In the genomic region with DNA sequence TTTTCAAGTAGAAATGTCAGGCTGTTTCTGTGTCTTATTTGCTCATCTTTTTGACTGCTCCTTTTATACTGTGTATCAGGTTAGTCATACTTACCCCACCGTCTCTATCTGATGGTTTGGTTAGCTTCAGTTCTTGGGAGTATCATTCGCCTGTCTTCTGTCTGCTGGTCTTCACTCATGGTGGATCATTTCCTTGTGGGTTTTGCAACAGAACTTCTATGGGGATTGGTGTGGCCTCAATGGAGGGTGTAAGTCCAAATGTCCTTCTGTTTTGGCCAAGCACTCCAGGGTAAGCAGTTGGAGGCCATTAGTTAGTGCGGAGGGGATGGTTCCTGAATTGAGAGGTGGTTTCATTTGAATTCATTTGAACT, we compare ENCODE assay signal across 25 cellular contexts. TPM values are rescaled to one million over a fixed set of nuclear protein-coding genes. Genes with fewer than 3 reads are reported as not detected.
A peak's percentile ranks its signal among the peaks of the same experiment; 100 is the strongest.
DNase-seq lines count a peak whose midpoint lies in the region; ATAC-seq and TF ChIP-seq lines count a peak whose summit lies in the region.
"Had no signal": no experiment of that assay in that cellular context is flagged by ENCODE, and none has a peak within 500 bp of the region (broad histone marks: within the 10 kb centered on the region; RNA-seq: fewer than 3 reads in every experiment).

No MANE protein-coding gene starts in this region.

- H3K27me3 Mint-ChIP-seq in activated naive CD4-positive, alpha-beta T cell treated with anti-CD3 and anti-CD28 coated beads for 36 hours (ENCODE audit: low read depth): no peaks in the 10 kb centered on the region
- H3K27me3 Mint-ChIP-seq in HFFc6 (ENCODE audit: insufficient read depth): no peaks in the 10 kb centered on the region; the same call in 1 of the 2 replicates
- H3K27me3 Mint-ChIP-seq in activated CD8-positive, alpha-beta T cell treated with anti-CD3 and anti-CD28 coated beads for 36 hours: no peaks in the 10 kb centered on the region
- H3K27me3 Mint-ChIP-seq: IgD-negative memory B cell, T-helper 17 cell had no signal

- peaks cover 5% of the 10 kb centered on the region for H3K36me3 Mint-ChIP-seq in activated naive CD4-positive, alpha-beta T cell treated with anti-CD3 and anti-CD28 coated beads for 36 hours (ENCODE audit: low read depth)
- peaks cover 18% of the 10 kb centered on the region for H3K36me3 Mint-ChIP-seq in HFFc6 (ENCODE audit: low read depth)
- peaks cover 6% of the 10 kb centered on the region for H3K36me3 Mint-ChIP-seq in activated CD8-positive, alpha-beta T cell treated with anti-CD3 and anti-CD28 coated beads for 36 hours (ENCODE audit: low read depth)
- H3K36me3 Mint-ChIP-seq: IgD-negative memory B cell had no signal

- intact Hi-C loops in activated naive CD4-positive, alpha-beta T cell treated with anti-CD3 and anti-CD28 coated beads for 36 hours (cut with micrococcal nuclease): no loop called here
- intact Hi-C loops in activated CD8-positive, alpha-beta T cell treated with anti-CD3 and anti-CD28 coated beads for 36 hours (cut with micrococcal nuclease): no loop called here
- intact Hi-C loops in uterus (cut with DNase I; ENCODE audit: low total_unique reads): no loop called here

- no peaks in the 10 kb centered on the region for H3K36me3 ChIP-seq in uterus
- H3K36me3 ChIP-seq: upper lobe of right lung had no signal

- POLR2A ChIA-PET in activated CD8-positive, alpha-beta T cell treated with anti-CD3 and anti-CD28 coated beads for 36 hours (lab: Charles Lee): no interaction called here

- H3K4me1 ChIP-seq in foreskin keratinocyte: peaks cover 5% of the 10 kb centered on the region
- peaks cover 0 to 4% of the 10 kb centered on the region in 2 donors for H3K4me1 ChIP-seq in uterus
- H3K4me1 ChIP-seq: Caco-2 had no signal

- no peak overlapping the region for H3K4me3 ChIP-seq in uterus
- H3K4me3 ChIP-seq: esophagus muscularis mucosa, heart right ventricle, smooth muscle cell, upper lobe of right lung had no signal

- H3K9me3 ChIP-seq in uterus: no peaks in the 10 kb centered on the region
- H3K9me3 ChIP-seq: Caco-2, upper lobe of right lung had no signal

- CTCF ChIA-PET in activated naive CD4-positive, alpha-beta T cell treated with anti-CD3 and anti-CD28 coated beads for 36 hours (lab: Charles Lee): no interaction called here
- CTCF ChIA-PET in activated CD8-positive, alpha-beta T cell treated with anti-CD3 and anti-CD28 coated beads for 36 hours (lab: Charles Lee): no interaction called here

- peak overlapping the region; percentile 87 for H3K27ac ChIP-seq in foreskin keratinocyte
- H3K27ac ChIP-seq in uterus: no peak overlapping the region
- H3K27ac ChIP-seq: esophagus muscularis mucosa, parathyroid adenoma, upper lobe of right lung had no signal

- H3K4me3 Mint-ChIP-seq in activated naive CD4-positive, alpha-beta T cell treated with anti-CD3 and anti-CD28 coated beads for 36 hours: no peak overlapping the region
- no peak overlapping the region for H3K4me3 Mint-ChIP-seq in HFFc6
- H3K4me3 Mint-ChIP-seq in activated CD8-positive, alpha-beta T cell treated with anti-CD3 and anti-CD28 coated beads for 36 hours: no peak overlapping the region
- H3K4me3 Mint-ChIP-seq: endodermal cell, neural crest cell, T-helper 17 cell had no signal

- H3K9me3 Mint-ChIP-seq in activated naive CD4-positive, alpha-beta T cell treated with anti-CD3 and anti-CD28 coated beads for 36 hours: peaks cover 2% of the 10 kb centered on the region
- H3K9me3 Mint-ChIP-seq in HFFc6: peaks cover 7% of the 10 kb centered on the region; the same call in 1 of the 2 replicates
- peaks cover 5% of the 10 kb centered on the region for H3K9me3 Mint-ChIP-seq in activated CD8-positive, alpha-beta T cell treated with anti-CD3 and anti-CD28 coated beads for 36 hours

- ATAC-seq in activated CD8-positive, alpha-beta T cell treated with anti-CD3 and anti-CD28 coated beads for 36 hours: no peak
- no peak for ATAC-seq in foreskin keratinocyte
- ATAC-seq: activated CD4-positive, CD25-positive, alpha-beta regulatory T cell treated with anti-CD3 and anti-CD28 coated beads, Interleukin-2, amount 50 U/mL, for 24 hours; heart right ventricle; T-helper 17 cell had no signal

- TF ChIP-seq POLR2A in uterus (IDR thresholded peaks at IDR 0.05): no peak

- no peak for DNase-seq in activated naive CD4-positive, alpha-beta T cell treated with anti-CD3 and anti-CD28 coated beads for 36 hours
- DNase-seq in activated naive CD4-positive, alpha-beta T cell treated with Interleukin-2 at 50 U/mL for 16 hours: no peak
- no peak for DNase-seq in HFFc6
- no peak for DNase-seq in activated CD8-positive, alpha-beta T cell treated with anti-CD3 and anti-CD28 coated beads for 36 hours
- no peak for DNase-seq in foreskin keratinocyte
- no peak for DNase-seq in uterus
- DNase-seq in NCI-H2227 treated with DMSO at 0.1 percent for 48 hours (lab: John Stamatoyannopoulos, UW): no peak
- no peak for DNase-seq in stimulated activated CD4-positive, alpha-beta T cell treated with anti-CD3 and anti-CD28 coated beads, Interleukin-2, amount 100 ng/mL, for 24 hours
- DNase-seq: activated effector memory CD4-positive, alpha-beta T cell treated with anti-CD3 and anti-CD28 coated beads, Interleukin-2, amount 50 U/mL, for 16 hours; Caco-2; cortex of kidney; DMS79; endodermal cell; GDM1; heart right ventricle; NCI-H1417 treated with DMSO at 0.1 percent for 48 hours; NCI-H82; T-helper 17 cell; upper lobe of right lung had no signal

- TF ChIP-seq CTCF in HFFc6 (IDR thresholded peaks at IDR 0.05): no peak
- TF ChIP-seq CTCF in activated CD8-positive, alpha-beta T cell treated with anti-CD3 and anti-CD28 coated beads for 36 hours (IDR thresholded peaks at IDR 0.05): no peak
- TF ChIP-seq CTCF in foreskin keratinocyte (conservative IDR thresholded peaks at IDR 0.05): no peak
- TF ChIP-seq CTCF in uterus (IDR thresholded peaks at IDR 0.05): no peak

- H3K4me1 Mint-ChIP-seq in activated naive CD4-positive, alpha-beta T cell treated with anti-CD3 and anti-CD28 coated beads for 36 hours (ENCODE audit: low read depth): peaks cover 33% of the 10 kb centered on the region
- H3K4me1 Mint-ChIP-seq in HFFc6 (ENCODE audit: low read depth): peaks cover 24% of the 10 kb centered on the region
- H3K4me1 Mint-ChIP-seq in activated CD8-positive, alpha-beta T cell treated with anti-CD3 and anti-CD28 coated beads for 36 hours (ENCODE audit: low read depth): peaks cover 30% of the 10 kb centered on the region

- H3K27me3 ChIP-seq in foreskin keratinocyte (no peaks in the 10 kb centered on the region), uterus (no peaks in the 10 kb centered on the region)
- H3K27me3 ChIP-seq: esophagus muscularis mucosa, heart right ventricle, upper lobe of right lung had no signal

- H3K27ac Mint-ChIP-seq in activated naive CD4-positive, alpha-beta T cell treated with anti-CD3 and anti-CD28 coated beads for 36 hours: peak overlapping the region; percentile 65
- H3K27ac Mint-ChIP-seq in HFFc6: peak overlapping the region; percentile 66; the same call in 1 of the 2 replicates
- peak overlapping the region; percentile 56 for H3K27ac Mint-ChIP-seq in activated CD8-positive, alpha-beta T cell treated with anti-CD3 and anti-CD28 coated beads for 36 hours
- H3K27ac Mint-ChIP-seq: endodermal cell, T-helper 17 cell had no signal

RNA-seq across cellular contexts. Expression of gene ABCD1, which starts 7.2 kb away (rescaled TPM):
- 1 to 10 TPM; 2.5 to 3.4 TPM for total RNA-seq in activated naive CD4-positive, alpha-beta T cell treated with anti-CD3 and anti-CD28 coated beads for 36 hours
- total RNA-seq in HFFc6 (2021; fragmentation: NEBNext Ultra II Directional; extraction: Animal tissue kit (Norgen Biotek cat#: 25700)): 10 to 100 TPM; 12.9 to 18.9 (median 14.5) TPM
- 1 to 10 TPM; 3.9 to 4.4 TPM for total RNA-seq in activated CD8-positive, alpha-beta T cell treated with anti-CD3 and anti-CD28 coated beads for 36 hours
- 2.2 and 3.2 TPM in 2 replicates for total RNA-seq in foreskin keratinocyte
- 1.6 and 2.3 TPM in 2 replicates for polyA plus RNA-seq in foreskin keratinocyte
- total RNA-seq in uterus: 10 to 100 TPM in 3 of 4 donors, 1 to 10 TPM in 1; 2.9 to 24.9 (median 13.1) TPM

RNA-seq across cellular contexts. Expression of gene BCAP31, which starts 7.6 kb away (rescaled TPM):
- total RNA-seq in activated naive CD4-positive, alpha-beta T cell treated with anti-CD3 and anti-CD28 coated beads for 36 hours: 10 to 100 TPM; 69.5 to 71.2 TPM
- 100 to 1,000 TPM; 203 to 295 (median 218) TPM for total RNA-seq in HFFc6 (2021; fragmentation: NEBNext Ultra II Directional; extraction: Animal tissue kit (Norgen Biotek cat#: 25700))
- total RNA-seq in activated CD8-positive, alpha-beta T cell treated with anti-CD3 and anti-CD28 coated beads for 36 hours: 100 to 1,000 TPM in 1 of 2 experiments, 10 to 100 TPM in 1; 97.6 to 102 TPM
- total RNA-seq in foreskin keratinocyte: 239 and 289 TPM in 2 replicates
- 275 and 350 TPM in 2 replicates for polyA plus RNA-seq in foreskin keratinocyte
- total RNA-seq in uterus: 100 to 1,000 TPM in 2 of 4 donors, 10 to 100 TPM in 2; 86.6 to 177 (median 102) TPM

RNA-seq across cellular contexts. Expression of gene PLXNB3, which starts 32.2 kb away (rescaled TPM):
- under 1 TPM; 0.05 to 0.44 TPM for total RNA-seq in activated naive CD4-positive, alpha-beta T cell treated with anti-CD3 and anti-CD28 coated beads for 36 hours
- total RNA-seq in HFFc6 (2021; fragmentation: NEBNext Ultra II Directional; extraction: Animal tissue kit (Norgen Biotek cat#: 25700)): 10 to 100 TPM; 13.2 to 33.4 (median 15.8) TPM
- 1 to 10 TPM; 7.7 to 8.2 TPM for total RNA-seq in activated CD8-positive, alpha-beta T cell treated with anti-CD3 and anti-CD28 coated beads for 36 hours
- total RNA-seq in foreskin keratinocyte (5.3 and 5.4 TPM in 2 replicates), uterus (10 to 100 TPM in 1 of 4 donors, 1 to 10 TPM in 3; 1.5 to 50.7 (median 5.1) TPM)
- polyA plus RNA-seq in foreskin keratinocyte: 6.1 and 8.3 TPM in 2 replicates
- polyA plus RNA-seq: IgD-negative memory B cell had no signal

RNA-seq across cellular contexts. Expression of gene SLC6A8, which starts 44.1 kb away (rescaled TPM):
- total RNA-seq in activated naive CD4-positive, alpha-beta T cell treated with anti-CD3 and anti-CD28 coated beads for 36 hours: under 1 TPM; 0.32 to 0.41 TPM
- 10 to 100 TPM; 14.0 to 33.8 (median 17.7) TPM for total RNA-seq in HFFc6 (2021; fragmentation: NEBNext Ultra II Directional; extraction: Animal tissue kit (Norgen Biotek cat#: 25700))
- total RNA-seq in activated CD8-positive, alpha-beta T cell treated with anti-CD3 and anti-CD28 coated beads for 36 hours: 1 to 10 TPM; 2.5 to 2.7 TPM
- 40.0 and 43.4 TPM in 2 replicates for total RNA-seq in foreskin keratinocyte
- polyA plus RNA-seq in foreskin keratinocyte: 34.2 and 34.8 TPM in 2 replicates
- total RNA-seq in uterus: 10 to 100 TPM in 2 of 4 donors, 1 to 10 TPM in 2; 4.7 to 40.3 (median 11.2) TPM

RNA-seq across cellular contexts. Expression of gene SRPK3, which starts 49.0 kb away (rescaled TPM):
- not detected for total RNA-seq in activated naive CD4-positive, alpha-beta T cell treated with anti-CD3 and anti-CD28 coated beads for 36 hours
- under 1 TPM; 0.14 to 0.51 (median 0.27) TPM for total RNA-seq in HFFc6 (2021; fragmentation: NEBNext Ultra II Directional; extraction: Animal tissue kit (Norgen Biotek cat#: 25700))
- under 1 TPM in 1 of 2 experiments, not detected in 1; 0.09 TPM for total RNA-seq in activated CD8-positive, alpha-beta T cell treated with anti-CD3 and anti-CD28 coated beads for 36 hours
- total RNA-seq in foreskin keratinocyte (0.03 and 0.04 TPM in 2 replicates), uterus (10 to 100 TPM in 1 of 4 donors, 1 to 10 TPM in 2, under 1 TPM in 1; 0.76 to 13.8 (median 5.5) TPM)
- polyA plus RNA-seq in foreskin keratinocyte: 0.10 and 0.15 TPM in 2 replicates
- total RNA-seq: Caco-2, endodermal cell, smooth muscle cell, T-helper 17 cell, upper lobe of right lung had no signal
- polyA plus RNA-seq: IgD-negative memory B cell had no signal
